In the genomic region with DNA sequence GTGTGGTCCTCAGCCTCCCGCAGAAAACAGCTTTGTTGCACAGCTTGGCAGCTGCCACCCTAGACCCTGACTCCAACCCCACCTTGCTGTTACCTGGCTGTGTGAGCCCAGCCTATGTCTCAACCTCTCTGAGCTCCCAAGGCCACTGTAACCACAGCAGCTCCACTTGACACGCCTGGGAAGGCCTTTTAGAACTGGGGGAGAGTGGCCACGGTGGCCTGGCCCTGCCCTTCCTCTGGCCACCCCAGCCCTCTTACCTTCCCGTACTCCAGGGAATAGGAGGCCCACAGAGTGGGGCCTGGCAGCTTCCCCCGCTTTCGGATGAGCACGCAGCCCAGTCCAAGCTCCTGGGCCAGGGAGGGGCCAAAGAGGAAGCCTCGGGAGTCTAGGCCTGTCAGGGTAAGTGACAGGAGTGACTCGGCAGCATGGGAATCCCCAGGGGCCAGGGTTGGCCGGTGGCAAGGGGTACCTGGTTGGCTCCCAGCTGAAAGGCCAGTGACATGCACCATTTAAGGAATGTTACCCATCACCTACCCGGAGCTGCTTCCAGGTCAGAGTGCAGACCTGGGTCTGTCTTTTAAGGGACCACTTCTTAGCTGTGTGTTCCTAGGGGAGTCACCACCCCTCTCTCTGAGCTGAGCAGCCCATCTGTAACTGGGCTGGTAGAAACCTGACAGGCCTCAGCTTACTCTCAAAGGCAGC, we compare ENCODE assay signal across 8 cellular contexts. TPM values are rescaled to one million over a fixed set of nuclear protein-coding genes. Genes with fewer than 3 reads are reported as not detected.
A peak's percentile ranks its signal among the peaks of the same experiment; 100 is the strongest.
DNase-seq lines count a peak whose midpoint lies in the region; ATAC-seq and TF ChIP-seq lines count a peak whose summit lies in the region.

No MANE protein-coding gene starts in this region.

- POLR2A ChIA-PET in SK-N-SH (lab: Yijun Ruan, JAX) = interaction anchor here (1.0 kb wide), 1 partner anchor 11 kb away, joined by 3 read pairs; no protein-coding TSS in a partner anchor

- H2AFZ ChIP-seq in SK-N-SH (ENCODE audit: low read depth) = no peak overlapping the region
- H2AFZ ChIP-seq in parathyroid adenoma = no peak overlapping the region

- H3F3A ChIP-seq in SK-N-SH (replicated peaks; ENCODE audit: insufficient read depth) = peaks cover 25% of the 10 kb centered on the region

- no peaks in the 10 kb centered on the region for H3K27me3 Mint-ChIP-seq in effector memory CD8-positive, alpha-beta T cell

- CTCF ChIA-PET in SK-N-SH (lab: Yijun Ruan, JAX) = interaction anchor here (1.0 to 9.1 kb wide), 6 partner anchors 10 to 406 kb away, joined by 3 to 82 read pairs (median 12); partner anchors contain the start of genes CDH15, GALNS and TRAPPC2L

- H3K36me3 Mint-ChIP-seq in effector memory CD8-positive, alpha-beta T cell (ENCODE audit: insufficient read depth) = peaks cover 28% of the 10 kb centered on the region

- H3K27ac ChIP-seq in SK-N-SH (ENCODE audit: low read depth in 2 of 2, low read length in 1 of 2) = peak overlapping the region in 1 of 2 experiments; percentile 79; a peak in 3 of 4 replicates
- H3K27ac ChIP-seq in RWPE2 (ENCODE audit: poor library complexity, severe bottlenecking) = peak overlapping the region; percentile 88
- H3K27ac ChIP-seq in parathyroid adenoma = peak overlapping the region; percentile 58

- H3K9me3 Mint-ChIP-seq in effector memory CD8-positive, alpha-beta T cell = no peaks in the 10 kb centered on the region

- H3K27ac Mint-ChIP-seq in effector memory CD8-positive, alpha-beta T cell = peak overlapping the region; percentile 39 to 90

- H3K4me3 ChIP-seq in SK-N-SH (ENCODE audit: low read depth in 2 of 2, low read length in 1 of 2) = peak overlapping the region; percentile 73 to 74
- H3K4me3 ChIP-seq in RWPE2 (ENCODE audit: severe bottlenecking) = peak overlapping the region; percentile 57
- peak overlapping the region; percentile 75 for H3K4me3 ChIP-seq in parathyroid adenoma (ENCODE audit: low read depth, low read length)

- peaks cover 25% of the 10 kb centered on the region for H4K20me1 ChIP-seq in SK-N-SH (ENCODE audit: insufficient read depth)

- TF ChIP-seq CTCF in SK-N-SH (IDR thresholded peaks at IDR 0.05) = no peak
- no peak for TF ChIP-seq CTCF in RWPE2 (IDR thresholded peaks at IDR 0.05; ENCODE audit: poor library complexity, severe bottlenecking)
- TF ChIP-seq CTCF in parathyroid adenoma (IDR thresholded peaks at IDR 0.05) = no peak

- H3K9ac ChIP-seq in SK-N-SH (peak overlapping the region; percentile 78), parathyroid adenoma (no peak overlapping the region)

- no peaks in the 10 kb centered on the region for H3K27me3 ChIP-seq in SK-N-SH (ENCODE audit: insufficient read depth)
- H3K27me3 ChIP-seq in RWPE2 (ENCODE audit: insufficient read depth, poor library complexity, severe bottlenecking) = no peaks in the 10 kb centered on the region
- H3K27me3 ChIP-seq in parathyroid adenoma (ENCODE audit: control insufficient read depth, insufficient read depth, low read length) = no peaks in the 10 kb centered on the region

- ATAC-seq in SK-N-SH treated with all-trans-retinoic acid at 6 μM for 48 hours = no peak
- no peak; the same call in 2 of the 3 replicates for ATAC-seq in RWPE2 (ENCODE audit: low read depth)
- no peak for ATAC-seq in effector memory CD8-positive, alpha-beta T cell (replicated peaks)
- no peak for ATAC-seq in HG03460 (IDR thresholded peaks at IDR 0.05; ENCODE audit: unreplicated experiment)
- ATAC-seq in HG03565 (IDR thresholded peaks at IDR 0.05; ENCODE audit: unreplicated experiment) = no peak

- TF ChIP-seq RAD21 in SK-N-SH (IDR thresholded peaks at IDR 0.05; ENCODE audit: low read length) = no peak

- DNase-seq in SK-N-SH (no peak), RWPE2 (ENCODE audit: low spot score) (peak; percentile 55), DMS153 (lab: John Stamatoyannopoulos, UW) (no peak)
- DNase-seq in effector memory CD8-positive, alpha-beta T cell = no peak

- peaks cover 14% of the 10 kb centered on the region for H3K79me2 ChIP-seq in SK-N-SH (ENCODE audit: insufficient read depth)
- H3K79me2 ChIP-seq in parathyroid adenoma = no peaks in the 10 kb centered on the region

- no peaks in the 10 kb centered on the region for H3K9me2 ChIP-seq in SK-N-SH

- peak overlapping the region; percentile 98 for H3K4me2 ChIP-seq in SK-N-SH
- peak overlapping the region; percentile 86 for H3K4me2 ChIP-seq in parathyroid adenoma (ENCODE audit: low read length)

- no peaks in the 10 kb centered on the region for H3K9me3 ChIP-seq in SK-N-SH
- H3K9me3 ChIP-seq in RWPE2 (ENCODE audit: severe bottlenecking) = no peaks in the 10 kb centered on the region
- no peaks in the 10 kb centered on the region for H3K9me3 ChIP-seq in parathyroid adenoma (ENCODE audit: control insufficient read depth, low read length)

- H3K4me1 ChIP-seq in SK-N-SH (ENCODE audit: control insufficient read depth in 1 of 2, insufficient read depth in 2 of 2, low read depth in 1 of 2, low read length in 1 of 2) (peaks cover 10 to 23% of the 10 kb centered on the region in 2 experiments; a peak in 2 of 4 replicates), RWPE2 (ENCODE audit: insufficient read depth, poor library complexity, severe bottlenecking) (peaks cover 6% of the 10 kb centered on the region), parathyroid adenoma (peaks cover 8% of the 10 kb centered on the region)

- 57% methylated on average over 10 of the region's 11 CpGs for WGBS in SK-N-SH (ENCODE audit: low lambda C conversion rate)

- TF ChIP-seq EP300 in SK-N-SH (IDR thresholded peaks at IDR 0.05; ENCODE audit: borderline replicate concordance in 1 of 2, low read depth in 1 of 2, low read length in 1 of 2) = no peak

- H3K36me3 ChIP-seq in SK-N-SH (replicated peaks in 1 of 2; ENCODE audit: control insufficient read depth in 1 of 2, insufficient read depth in 2 of 2, low read length in 1 of 2) = peaks cover 0 to 32% of the 10 kb centered on the region in 2 experiments
- H3K36me3 ChIP-seq in RWPE2 (ENCODE audit: low read depth) = peaks cover 53% of the 10 kb centered on the region
- no peaks in the 10 kb centered on the region for H3K36me3 ChIP-seq in parathyroid adenoma (ENCODE audit: control insufficient read depth, insufficient read depth, low read length)

- peak overlapping the region; percentile 96 to 97 for H3K4me3 Mint-ChIP-seq in effector memory CD8-positive, alpha-beta T cell

- peaks cover 3 to 24% of the 10 kb centered on the region in 2 donors for H3K4me1 Mint-ChIP-seq in effector memory CD8-positive, alpha-beta T cell (ENCODE audit: low read depth in 2 of 2)

TF ChIP-seq in SK-N-SH, 30 proteins besides CTCF, POLR2A, EP300 and RAD21 (continues in another document):
- TF ChIP-seq USF2 (IDR thresholded peaks at IDR 0.05; ENCODE audit: borderline replicate concordance, low read depth, low read length) (no peak), RXRA (IDR thresholded peaks at IDR 0.05; ENCODE audit: borderline replicate concordance, low read depth) (no peak), SMC3 (IDR thresholded peaks at IDR 0.05; ENCODE audit: low read depth, low read length) (no peak), EZH2phosphoT487 (IDR thresholded peaks at IDR 0.05; ENCODE audit: borderline replicate concordance, low read depth) (no peak), MXI1 (IDR thresholded peaks at IDR 0.05; ENCODE audit: low read depth, low read length) (no peak), POLR2AphosphoS5 (IDR thresholded peaks at IDR 0.05; ENCODE audit: low read depth, low read length) (no peak), ELF1 (IDR thresholded peaks at IDR 0.05) (no peak), NRF1 (IDR thresholded peaks at IDR 0.05; ENCODE audit: low read depth, low read length) (no peak)

TF ChIP-seq in SK-N-SH treated with all-trans-retinoic acid at 6 μM for 48 hours, 23 proteins besides CTCF, POLR2A, EP300 and RAD21 (continues in another document):
- TF ChIP-seq, protein P1, sequence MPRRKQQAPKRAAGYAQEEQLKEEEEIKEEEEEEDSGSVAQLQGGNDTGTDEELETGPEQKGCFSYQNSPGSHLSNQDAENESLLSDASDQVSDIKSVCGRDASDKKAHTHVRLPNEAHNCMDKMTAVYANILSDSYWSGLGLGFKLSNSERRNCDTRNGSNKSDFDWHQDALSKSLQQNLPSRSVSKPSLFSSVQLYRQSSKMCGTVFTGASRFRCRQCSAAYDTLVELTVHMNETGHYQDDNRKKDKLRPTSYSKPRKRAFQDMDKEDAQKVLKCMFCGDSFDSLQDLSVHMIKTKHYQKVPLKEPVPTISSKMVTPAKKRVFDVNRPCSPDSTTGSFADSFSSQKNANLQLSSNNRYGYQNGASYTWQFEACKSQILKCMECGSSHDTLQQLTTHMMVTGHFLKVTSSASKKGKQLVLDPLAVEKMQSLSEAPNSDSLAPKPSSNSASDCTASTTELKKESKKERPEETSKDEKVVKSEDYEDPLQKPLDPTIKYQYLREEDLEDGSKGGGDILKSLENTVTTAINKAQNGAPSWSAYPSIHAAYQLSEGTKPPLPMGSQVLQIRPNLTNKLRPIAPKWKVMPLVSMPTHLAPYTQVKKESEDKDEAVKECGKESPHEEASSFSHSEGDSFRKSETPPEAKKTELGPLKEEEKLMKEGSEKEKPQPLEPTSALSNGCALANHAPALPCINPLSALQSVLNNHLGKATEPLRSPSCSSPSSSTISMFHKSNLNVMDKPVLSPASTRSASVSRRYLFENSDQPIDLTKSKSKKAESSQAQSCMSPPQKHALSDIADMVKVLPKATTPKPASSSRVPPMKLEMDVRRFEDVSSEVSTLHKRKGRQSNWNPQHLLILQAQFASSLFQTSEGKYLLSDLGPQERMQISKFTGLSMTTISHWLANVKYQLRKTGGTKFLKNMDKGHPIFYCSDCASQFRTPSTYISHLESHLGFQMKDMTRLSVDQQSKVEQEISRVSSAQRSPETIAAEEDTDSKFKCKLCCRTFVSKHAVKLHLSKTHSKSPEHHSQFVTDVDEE (CRISPR knock-in tag; IDR thresholded peaks at IDR 0.05) = no peak
- no peak for TF ChIP-seq ZNF8 (CRISPR knock-in tag; IDR thresholded peaks at IDR 0.05)
- TF ChIP-seq TCF4 (CRISPR knock-in tag; IDR thresholded peaks at IDR 0.05; ENCODE audit: borderline replicate concordance) = no peak
- TF ChIP-seq TOX (CRISPR knock-in tag; IDR thresholded peaks at IDR 0.05; ENCODE audit: borderline replicate concordance) = no peak

RNA-seq across cellular contexts. Expression of gene APRT, which starts 1.4 kb away (rescaled TPM):
- 178 and 192 TPM in 2 replicates for polyA plus RNA-seq in SK-N-SH (2012; rRNA removed)
- polyA plus RNA-seq in SK-N-SH (2012; cell fraction: cytosol; rRNA removed) = 87.4 and 115 TPM in 2 replicates
- polyA plus RNA-seq in SK-N-SH (2012; cell fraction: nucleus; rRNA removed) = 186 and 231 TPM in 2 replicates

RNA-seq across cellular contexts. Expression of gene CDT1, which starts 6.7 kb away (rescaled TPM):
- polyA plus RNA-seq in SK-N-SH (2012; rRNA removed) = 3.1 and 6.1 TPM in 2 replicates
- polyA plus RNA-seq in SK-N-SH (2012; cell fraction: cytosol; rRNA removed) = 1.5 and 4.3 TPM in 2 replicates
- 8.0 and 8.2 TPM in 2 replicates for polyA plus RNA-seq in SK-N-SH (2012; cell fraction: nucleus; rRNA removed)

RNA-seq across cellular contexts. Expression of gene PIEZO1, which starts 25.3 kb away (rescaled TPM):
- 111 and 184 TPM in 2 replicates for polyA plus RNA-seq in SK-N-SH (2012; rRNA removed)
- polyA plus RNA-seq in SK-N-SH (2012; cell fraction: cytosol; rRNA removed) = 45.3 and 86.3 TPM in 2 replicates
- polyA plus RNA-seq in SK-N-SH (2012; cell fraction: nucleus; rRNA removed) = 670 and 1,039 TPM in 2 replicates

RNA-seq across cellular contexts. Expression of gene GALNS, which starts 46.4 kb away (rescaled TPM):
- polyA plus RNA-seq in SK-N-SH (2012; rRNA removed) = 13.8 and 16.5 TPM in 2 replicates
- 12.1 and 15.9 TPM in 2 replicates for polyA plus RNA-seq in SK-N-SH (2012; cell fraction: cytosol; rRNA removed)
- polyA plus RNA-seq in SK-N-SH (2012; cell fraction: nucleus; rRNA removed) = 43.5 and 44.1 TPM in 2 replicates

RNA-seq across cellular contexts. Expression of gene TRAPPC2L, which starts 46.6 kb away (rescaled TPM):
- polyA plus RNA-seq in SK-N-SH (2012; rRNA removed) = 73.9 and 74.4 TPM in 2 replicates
- 52.1 and 63.3 TPM in 2 replicates for polyA plus RNA-seq in SK-N-SH (2012; cell fraction: cytosol; rRNA removed)
- 68.2 and 74.9 TPM in 2 replicates for polyA plus RNA-seq in SK-N-SH (2012; cell fraction: nucleus; rRNA removed)
